ENCODE assay signal across 20 cellular contexts in genomic region chr7:21914671-21915070, GRCh38. TPM values are rescaled to one million over a fixed set of nuclear protein-coding genes. Genes with fewer than 3 reads are reported as not detected.
DNase-seq lines count a peak whose midpoint lies in the region; ATAC-seq, FAIRE-seq and TF ChIP-seq lines count a peak whose summit lies in the region.
"Had no signal": no experiment of that assay in that cellular context is flagged by ENCODE, and none has a peak within 500 bp of the region (broad histone marks: within the 10 kb centered on the region; RNA-seq: fewer than 3 reads in every experiment).

No MANE protein-coding gene starts in this region.

- TF ChIP-seq POLR2A in GM12891 (IDR thresholded peaks at IDR 0.05; ENCODE audit: low read depth, low read length), result no peak

- TF ChIP-seq CTCF in mammary epithelial cell (conservative IDR thresholded peaks at IDR 0.05 in 1 of 2, IDR thresholded peaks at IDR 0.05 in 1 of 2; ENCODE audit: extremely low read depth in 1 of 2, insufficient read depth in 1 of 2, low read depth in 1 of 2, low read length in 2 of 2) (no peak), MCF 10A (IDR thresholded peaks at IDR 0.05; ENCODE audit: unreplicated experiment) (no peak), OCI-LY3 (IDR thresholded peaks at IDR 0.05; ENCODE audit: low read depth, low read length) (no peak)

- no peak overlapping the region for H3K9ac ChIP-seq in mammary epithelial cell (ENCODE audit: insufficient read depth, low read length)
- H3K9ac ChIP-seq in OCI-LY3 (ENCODE audit: low read length), result no peak overlapping the region
- H3K9ac ChIP-seq: SK-N-SH had no signal

- H3K4me2 ChIP-seq in mammary epithelial cell (ENCODE audit: insufficient read depth, low read depth, low read length) (no peak overlapping the region), OCI-LY3 (ENCODE audit: low read length) (no peak overlapping the region)
- H3K4me2 ChIP-seq: A549, SK-N-SH had no signal

- no peak overlapping the region for H3K27ac Mint-ChIP-seq in MCF 10A (ENCODE audit: low read depth, unreplicated experiment)

- in situ Hi-C loops in mammary epithelial cell (cut with MboI; ENCODE audit: low sequenced_read_pairs in 2 of 2), result no loop called here

- H3K4me3 Mint-ChIP-seq in MCF 10A (ENCODE audit: unreplicated experiment), result no peak overlapping the region

- H3K4me3 ChIP-seq in mammary epithelial cell (replicated peaks in 1 of 3; ENCODE audit: insufficient read depth in 1 of 3, low read depth in 2 of 3, low read length in 3 of 3), result no peak overlapping the region
- H3K4me3 ChIP-seq in OCI-LY3 (ENCODE audit: low read length), result no peak overlapping the region
- H3K4me3 ChIP-seq: A549, K562, Peyer's patch had no signal

- H3K36me3 ChIP-seq in mammary epithelial cell (ENCODE audit: insufficient read depth, low read length) (no peaks in the 10 kb centered on the region), OCI-LY3 (replicated peaks; ENCODE audit: low read depth, low read length) (peaks cover 33% of the 10 kb centered on the region)
- H3K36me3 ChIP-seq: Peyer's patch had no signal

- H3K4me1 ChIP-seq in mammary epithelial cell (ENCODE audit: insufficient read depth, low read length) (peaks cover 4% of the 10 kb centered on the region), OCI-LY3 (ENCODE audit: low read length) (peaks cover 25% of the 10 kb centered on the region)
- H3K4me1 ChIP-seq: A549, Peyer's patch had no signal

- no peaks in the 10 kb centered on the region for H3K27me3 Mint-ChIP-seq in MCF 10A (ENCODE audit: insufficient read depth, unreplicated experiment)

- FAIRE-seq in GM12891 (lab: Jason Lieb, UNC), result no peak
- FAIRE-seq: A549, GM12892, H1, K562 had no signal

- H3K27ac ChIP-seq in mammary epithelial cell (ENCODE audit: insufficient read depth, low read depth, low read length), result no peak overlapping the region
- H3K27ac ChIP-seq in OCI-LY3 (ENCODE audit: low read length), result peak overlapping the region; percentile 16; the same call in 1 of the 2 replicates
- H3K27ac ChIP-seq: A549, C4-2B, HL-60, Peyer's patch had no signal

- BruUV-seq in mammary epithelial cell (replicated peaks; lab: Mats Ljungman, UMichigan), result no TSS peak
- no TSS peak for BruUV-seq in MCF 10A (replicated peaks; lab: Mats Ljungman, UMichigan)

- peak; percentile 9 for DNase-seq in mammary epithelial cell
- no peak for DNase-seq in MCF 10A (ENCODE audit: unreplicated experiment)
- DNase-seq in germinal center (ENCODE audit: low spot score), result peak; percentile 79
- no peak for DNase-seq in GM12891 (ENCODE audit: insufficient read length, low spot score)
- DNase-seq in AG08395 (ENCODE audit: low spot score), result no peak
- DNase-seq: GF-D8, NCI-H1436 treated with DMSO at 0.1 percent for 48 hours, NCI-H2029 treated with DMSO at 0.1 percent for 48 hours, Peyer's patch, SHP77, SK-N-SH had no signal

- H3K9me3 ChIP-seq in mammary epithelial cell (replicated peaks; ENCODE audit: insufficient read depth, low read length) (no peaks in the 10 kb centered on the region), OCI-LY3 (ENCODE audit: insufficient read depth, low read length) (no peaks in the 10 kb centered on the region)
- H3K9me3 ChIP-seq: A549, Peyer's patch, SK-N-SH had no signal

- H4K20me1 ChIP-seq in mammary epithelial cell (ENCODE audit: insufficient read depth, low read length) (no peaks in the 10 kb centered on the region), OCI-LY3 (ENCODE audit: insufficient read depth, low read length) (peaks cover 50% of the 10 kb centered on the region)

- peaks cover 5% of the 10 kb centered on the region for H3K4me1 Mint-ChIP-seq in MCF 10A (ENCODE audit: insufficient read depth, unreplicated experiment)

- H3K27me3 ChIP-seq in mammary epithelial cell (ENCODE audit: insufficient read depth, low read length), result no peaks in the 10 kb centered on the region
- no peaks in the 10 kb centered on the region for H3K27me3 ChIP-seq in OCI-LY3 (ENCODE audit: low read depth, low read length)
- H3K27me3 ChIP-seq: Peyer's patch had no signal

- H2AFZ ChIP-seq in mammary epithelial cell (ENCODE audit: low read depth, low read length), result no peak overlapping the region
- no peak overlapping the region for H2AFZ ChIP-seq in OCI-LY3 (ENCODE audit: low read depth, low read length)

- ATAC-seq in GM21576 (IDR thresholded peaks at IDR 0.05; ENCODE audit: unreplicated experiment) (no peak), GM21390 (IDR thresholded peaks at IDR 0.05; ENCODE audit: unreplicated experiment) (no peak)
- ATAC-seq: A549, K562 had no signal

- H3K36me3 Mint-ChIP-seq in MCF 10A (ENCODE audit: insufficient read depth, unreplicated experiment), result peaks cover 23% of the 10 kb centered on the region

- no peaks in the 10 kb centered on the region for H3K9me3 Mint-ChIP-seq in MCF 10A (ENCODE audit: unreplicated experiment)

- H3K79me2 ChIP-seq in mammary epithelial cell (ENCODE audit: insufficient read depth, low read length) (peaks cover 13% of the 10 kb centered on the region), OCI-LY3 (ENCODE audit: low read length) (peaks cover 42% of the 10 kb centered on the region)

- 81% methylated on average over 5 of the region's 5 CpGs for WGBS in mammary epithelial cell (ENCODE audit: low coverage, missing lambda C conversion rate)

- CTCF ChIA-PET in mammary epithelial cell (lab: Charles Lee; ENCODE audit: low non-redundant PET) (no interaction called here), MCF 10A (lab: Yijun Ruan, JAX) (interaction anchor here (0.9 kb wide), 1 partner anchor 9 kb away, joined by 4 read pairs; no protein-coding TSS in a partner anchor)

- POLR2A ChIA-PET in MCF 10A (lab: Yijun Ruan, JAX), result no interaction called here

- intact Hi-C loops in mammary epithelial cell (cut with micrococcal nuclease), result no loop called here
- intact Hi-C loops in MCF 10A (cut with micrococcal nuclease), result no loop called here

- dilution Hi-C loops in mammary epithelial cell (cut with HindIII; ENCODE audit: low sequenced_read_pairs), result no loop called here

TF ChIP-seq in GM12891, 5 proteins besides CTCF, POLR2A, EP300 and RAD21:
- TF ChIP-seq POLR2AphosphoS5 (IDR thresholded peaks at IDR 0.05; ENCODE audit: low read depth, low read length) (no peak), PAX5 (IDR thresholded peaks at IDR 0.05; ENCODE audit: insufficient read depth, low read length, severe bottlenecking) (no peak), POU2F2 (IDR thresholded peaks at IDR 0.05; ENCODE audit: low read depth, low read length) (no peak), SPI1 (IDR thresholded peaks at IDR 0.05; ENCODE audit: low read depth, low read length) (no peak)

RNA-seq across cellular contexts. Expression of gene CDCA7L, which starts 31.0 kb away (rescaled TPM):
- total RNA-seq in mammary epithelial cell (10 to 100 TPM in 1 of 2 donors, 1 to 10 TPM in 1; 8.5 to 29.8 TPM), MCF 10A (2022) (21.7 and 43.6 TPM in 2 replicates)
- 28.7 TPM for polyA plus RNA-seq in mammary epithelial cell
- 38.1 TPM for polyA minus RNA-seq in mammary epithelial cell
- polyA plus RNA-seq in GM12891 (2012; ENCODE audit: low read depth, missing spikeins), result 38.1 TPM

Comparison
In these comparisons a context has a peak if more than half of its experiments do, and no peak if none do; other contexts are left out.
1. DNase-seq: peak in mammary epithelial cell (single experiment) and germinal center (single experiment); none in MCF 10A (single experiment), GM12891 (single experiment) and AG08395 (single experiment).